Comparison of ENCODE assay signal across 18 cellular contexts in genomic region chr10:126205482-126206210, GRCh38.
A peak's percentile ranks its signal among the peaks of the same experiment; 100 is the strongest.
DNase-seq lines count a peak whose midpoint lies in the region; ATAC-seq, FAIRE-seq and TF ChIP-seq lines count a peak whose summit lies in the region.
"Had no signal": no experiment of that assay in that cellular context is flagged by ENCODE, and none has a peak within 500 bp of the region (broad histone marks: within the 10 kb centered on the region; RNA-seq: fewer than 3 reads in every experiment).

No MANE protein-coding gene starts in this region.

- H3K27me3 Mint-ChIP-seq in Caco-2 (ENCODE audit: insufficient read depth, unreplicated experiment): peaks cover 16% of the 10 kb centered on the region
- H3K27me3 Mint-ChIP-seq: IgD-negative memory B cell had no signal

- H3K9me3 Mint-ChIP-seq in Caco-2 (ENCODE audit: unreplicated experiment): no peaks in the 10 kb centered on the region
- H3K9me3 Mint-ChIP-seq: CD4-positive, alpha-beta T cell; GM23338 had no signal

- BruUV-seq in PC-9 (replicated peaks; lab: Mats Ljungman, UMichigan) (no TSS peak), K562 (replicated peaks; lab: Mats Ljungman, UMichigan) (no TSS peak), Caco-2 (replicated peaks; lab: Mats Ljungman, UMichigan) (no TSS peak), mammary epithelial cell (replicated peaks; lab: Mats Ljungman, UMichigan) (no TSS peak)

- H3K27ac Mint-ChIP-seq in Caco-2 (ENCODE audit: unreplicated experiment): no peak overlapping the region
- H3K27ac Mint-ChIP-seq: CD4-positive, alpha-beta T cell; GM23338; IgD-negative memory B cell had no signal

- no peaks in the 10 kb centered on the region for H3K36me3 ChIP-seq in PC-9 (ENCODE audit: low read depth)
- H3K36me3 ChIP-seq in K562 (ENCODE audit: control insufficient read depth, insufficient read depth, low read length): no peaks in the 10 kb centered on the region
- no peaks in the 10 kb centered on the region for H3K36me3 ChIP-seq in Caco-2 (ENCODE audit: control insufficient read depth, insufficient read depth, low read length)
- no peaks in the 10 kb centered on the region for H3K36me3 ChIP-seq in gastroesophageal sphincter
- H3K36me3 ChIP-seq in mammary epithelial cell (ENCODE audit: insufficient read depth, low read length): no peaks in the 10 kb centered on the region

- CTCF ChIA-PET in PC-9 (lab: Charles Lee): no interaction called here
- CTCF ChIA-PET in K562 (lab: Yijun Ruan, JAX; ENCODE audit: low intra/inter-chr PET ratio): no interaction called here
- CTCF ChIA-PET in Caco-2 (lab: Charles Lee): no interaction called here
- CTCF ChIA-PET in mammary epithelial cell (lab: Charles Lee; ENCODE audit: low non-redundant PET): no interaction called here

- H3K9me3 ChIP-seq in PC-9 (ENCODE audit: insufficient read depth, low read depth): no peaks in the 10 kb centered on the region
- H3K9me3 ChIP-seq in K562 (replicated peaks; ENCODE audit: control insufficient read depth, insufficient read depth, low read depth, low read length): no peaks in the 10 kb centered on the region
- no peaks in the 10 kb centered on the region for H3K9me3 ChIP-seq in Caco-2
- H3K9me3 ChIP-seq in gastroesophageal sphincter: no peaks in the 10 kb centered on the region
- no peaks in the 10 kb centered on the region for H3K9me3 ChIP-seq in mammary epithelial cell (replicated peaks; ENCODE audit: insufficient read depth, low read length)

- TF ChIP-seq POLR2A in K562 (conservative IDR thresholded peaks at IDR 0.05) (no peak), gastroesophageal sphincter (IDR thresholded peaks at IDR 0.05) (no peak)

- H3K4me2 ChIP-seq in PC-9: no peak overlapping the region
- no peak overlapping the region for H3K4me2 ChIP-seq in K562 (ENCODE audit: insufficient read depth, low read length)
- H3K4me2 ChIP-seq in mammary epithelial cell (ENCODE audit: insufficient read depth, low read depth, low read length): no peak overlapping the region
- H3K4me2 ChIP-seq: GM23338 had no signal

- no peak for ATAC-seq in K562
- ATAC-seq in gastroesophageal sphincter: no peak
- ATAC-seq: GM23338, HepG2 had no signal

- intact Hi-C loops in PC-9 (cut with micrococcal nuclease; ENCODE audit: unreplicated experiment) (loop anchor here (2.0 kb wide), 1 partner anchor 29 kb away; no protein-coding TSS in a partner anchor), K562 (cut with micrococcal nuclease) (no loop called here), Caco-2 (cut with micrococcal nuclease; ENCODE audit: unreplicated experiment) (no loop called here), mammary epithelial cell (cut with micrococcal nuclease) (no loop called here)

- WGBS in K562 (ENCODE audit: insufficient coverage, low coverage, missing lambda C conversion rate): 0% methylated on average over 1 of the region's 1 CpG
- 75 to 100% methylated on average over 1 of the region's 1 CpG for WGBS in gastroesophageal sphincter (ENCODE audit: low coverage in 1 of 2), 2 donors
- 88% methylated on average over 1 of the region's 1 CpG for WGBS in mammary epithelial cell (ENCODE audit: low coverage, missing lambda C conversion rate)

- no peak for FAIRE-seq in K562 (lab: Jason Lieb, UNC)
- FAIRE-seq: A204.1, H54, HepG2 had no signal

- no peaks in the 10 kb centered on the region for H4K20me1 ChIP-seq in PC-9 (ENCODE audit: insufficient read depth)
- H4K20me1 ChIP-seq in K562 (replicated peaks; ENCODE audit: control insufficient read depth, insufficient read depth, low read length): no peaks in the 10 kb centered on the region
- H4K20me1 ChIP-seq in mammary epithelial cell (ENCODE audit: insufficient read depth, low read length): no peaks in the 10 kb centered on the region

- DNase-seq in PC-9 (no peak), K562 (ENCODE audit: extremely low read depth in 1 of 4, low spot score in 3 of 4) (no peak), fibroblast of villous mesenchyme (ENCODE audit: low read depth) (peak; percentile 44), Caco-2 (no peak), mammary epithelial cell (no peak)
- no peak for DNase-seq in effector CD4-positive, alpha-beta T cell
- DNase-seq: AML-193; CD4-positive, alpha-beta T cell; DMS79 treated with DMSO at 0.1 percent for 48 hours; GF-D8; HCEC 1CT had no signal

- H3K9ac ChIP-seq in K562 (ENCODE audit: insufficient read depth in 1 of 2, low read depth in 2 of 2, low read length in 2 of 2): no peak overlapping the region
- H3K9ac ChIP-seq in mammary epithelial cell (ENCODE audit: insufficient read depth, low read length): no peak overlapping the region

- H3K4me1 ChIP-seq in PC-9 (replicated peaks; ENCODE audit: insufficient read depth) (peaks cover 31% of the 10 kb centered on the region), K562 (replicated peaks in 1 of 2; ENCODE audit: control insufficient read depth in 2 of 2, insufficient read depth in 2 of 2, low read length in 2 of 2) (peaks cover 0 to 21% of the 10 kb centered on the region in 2 experiments; a peak in 3 of 5 replicates), Caco-2 (no peaks in the 10 kb centered on the region), gastroesophageal sphincter (no peaks in the 10 kb centered on the region), mammary epithelial cell (ENCODE audit: insufficient read depth, low read length) (no peaks in the 10 kb centered on the region)

- H3F3A ChIP-seq in PC-9 (ENCODE audit: insufficient read depth, low read depth): peaks cover 19% of the 10 kb centered on the region

- POLR2A ChIA-PET in PC-9 (lab: Charles Lee; ENCODE audit: unreplicated experiment) (no interaction called here), K562 (lab: Yijun Ruan, JAX) (interaction anchor here (0.8 kb wide), 1 partner anchor 12 kb away, joined by 3 read pairs; no protein-coding TSS in a partner anchor), Caco-2 (lab: Charles Lee) (no interaction called here)

- dilution Hi-C loops in mammary epithelial cell (cut with HindIII; ENCODE audit: low sequenced_read_pairs): no loop called here

- no peaks in the 10 kb centered on the region for H3K36me3 Mint-ChIP-seq in Caco-2 (ENCODE audit: insufficient read depth, unreplicated experiment)
- H3K36me3 Mint-ChIP-seq: IgD-negative memory B cell had no signal

- TF ChIP-seq CTCF in PC-9 (conservative IDR thresholded peaks at IDR 0.05) (no peak), K562 (IDR thresholded peaks at IDR 0.05 in 2 of 3, conservative IDR thresholded peaks at IDR 0.05 in 1 of 3; ENCODE audit: insufficient read depth in 2 of 3, low read depth in 1 of 3, low read length in 3 of 3) (no peak), fibroblast of villous mesenchyme (IDR thresholded peaks at IDR 0.05; ENCODE audit: insufficient read depth, low read depth, low read length) (no peak), Caco-2 (IDR thresholded peaks at IDR 0.05; ENCODE audit: insufficient read depth in 1 of 2, low read depth in 1 of 2, low read length in 1 of 2, severe bottlenecking in 1 of 2, unreplicated experiment in 1 of 2) (no peak), gastroesophageal sphincter (IDR thresholded peaks at IDR 0.05) (no peak), mammary epithelial cell (conservative IDR thresholded peaks at IDR 0.05 in 1 of 2, IDR thresholded peaks at IDR 0.05 in 1 of 2; ENCODE audit: extremely low read depth in 1 of 2, insufficient read depth in 1 of 2, low read depth in 1 of 2, low read length in 2 of 2) (no peak)

- H3K9me1 ChIP-seq in K562 (ENCODE audit: control insufficient read depth, insufficient read depth, low read length): no peaks in the 10 kb centered on the region

- in situ Hi-C loops in K562 (cut with MboI) (no loop called here), mammary epithelial cell (cut with MboI; ENCODE audit: low sequenced_read_pairs in 2 of 2) (no loop called here)

- TF ChIP-seq RAD21 in K562 (CRISPR knock-in tag; conservative IDR thresholded peaks at IDR 0.05 in 1 of 2, IDR thresholded peaks at IDR 0.05 in 1 of 2): no peak

- H3K27ac ChIP-seq in PC-9 (peak overlapping the region; percentile 98), K562 (ENCODE audit: extremely low read depth, low read depth, low read length) (peak overlapping the region; percentile 21; the same call in 1 of the 3 replicates), gastroesophageal sphincter (no peak overlapping the region), mammary epithelial cell (ENCODE audit: insufficient read depth, low read depth, low read length) (no peak overlapping the region)
- H3K27ac ChIP-seq: C4-2B had no signal

- no peaks in the 10 kb centered on the region for H3K79me2 ChIP-seq in PC-9 (ENCODE audit: low read depth)
- H3K79me2 ChIP-seq in K562 (ENCODE audit: control insufficient read depth, insufficient read depth, low read length): peaks cover 11% of the 10 kb centered on the region; the same call in 2 of the 3 replicates
- no peaks in the 10 kb centered on the region for H3K79me2 ChIP-seq in mammary epithelial cell (ENCODE audit: insufficient read depth, low read length)

- H3K27me3 ChIP-seq in PC-9 (ENCODE audit: insufficient read depth, low read depth) (no peaks in the 10 kb centered on the region), K562 (ENCODE audit: control insufficient read depth in 2 of 2, insufficient read depth in 2 of 2, low read length in 2 of 2) (no peaks in the 10 kb centered on the region), Caco-2 (replicated peaks; ENCODE audit: control insufficient read depth, insufficient read depth, low read length) (no peaks in the 10 kb centered on the region), gastroesophageal sphincter (peaks cover 11% of the 10 kb centered on the region), mammary epithelial cell (ENCODE audit: insufficient read depth, low read length) (no peaks in the 10 kb centered on the region)

- H3K9me2 ChIP-seq in PC-9 (ENCODE audit: insufficient read depth): no peaks in the 10 kb centered on the region

- H3K4me3 ChIP-seq in PC-9: no peak overlapping the region
- H3K4me3 ChIP-seq in K562: no peak overlapping the region
- H3K4me3 ChIP-seq in fibroblast of villous mesenchyme (ENCODE audit: low read depth, low read length): no peak overlapping the region
- H3K4me3 ChIP-seq in Caco-2 (ENCODE audit: low read depth, low read length): no peak overlapping the region
- H3K4me3 ChIP-seq in gastroesophageal sphincter: no peak overlapping the region
- H3K4me3 ChIP-seq in mammary epithelial cell (replicated peaks in 1 of 3; ENCODE audit: insufficient read depth in 1 of 3, low read depth in 2 of 3, low read length in 3 of 3): no peak overlapping the region
- H3K4me3 ChIP-seq: GM23338 had no signal

- no peak overlapping the region for H3K4me3 Mint-ChIP-seq in Caco-2 (ENCODE audit: unreplicated experiment)
- H3K4me3 Mint-ChIP-seq: CD4-positive, alpha-beta T cell; GM23338; IgD-negative memory B cell had no signal

- H3K4me1 Mint-ChIP-seq in Caco-2 (ENCODE audit: low read depth, unreplicated experiment): no peaks in the 10 kb centered on the region
- H3K4me1 Mint-ChIP-seq: GM23338 had no signal

- peak; percentile 29; the same call in 1 of the 2 replicates for TF ChIP-seq EP300 in K562 (IDR thresholded peaks at IDR 0.05; ENCODE audit: low read length)
- no peak for TF ChIP-seq EP300 in gastroesophageal sphincter (IDR thresholded peaks at IDR 0.05)

- H2AFZ ChIP-seq in PC-9 (no peak overlapping the region), K562 (ENCODE audit: low read depth, low read length) (no peak overlapping the region), mammary epithelial cell (ENCODE audit: low read depth, low read length) (no peak overlapping the region)
- H2AFZ ChIP-seq: GM23338 had no signal

Comparison
In these comparisons a context has a peak if more than half of its experiments do, and no peak if none do; other contexts are left out.
1. H3K27ac ChIP-seq: peak in PC-9 (single experiment) and K562 (single experiment); none in gastroesophageal sphincter (0 of 4) and mammary epithelial cell (single experiment).